ENCODE assay signal across 3 cellular contexts in genomic region chr6:107405002-107405401, GRCh38.
"Had no signal": no experiment of that assay in that cellular context is flagged by ENCODE, and none has a peak within 500 bp of the region (broad histone marks: within the 10 kb centered on the region; RNA-seq: fewer than 3 reads in every experiment).

No MANE protein-coding gene starts in this region.

- DNase-seq: GDM1, GF-D8 had no signal

- H3K4me3 ChIP-seq: GM12878 had no signal

- ATAC-seq: GM12878 had no signal
